ENCODE assay signal across 14 cellular contexts in genomic region chr12:120563495-120563894, GRCh38.
"Had no signal": no experiment of that assay in that cellular context is flagged by ENCODE, and none has a peak within 500 bp of the region (broad histone marks: within the 10 kb centered on the region; RNA-seq: fewer than 3 reads in every experiment).

No MANE protein-coding gene starts in this region.

- H3K27ac Mint-ChIP-seq: neural progenitor cell, WTC11 had no signal

- H3K4me1 ChIP-seq: lower lobe of right lung, neural progenitor cell had no signal

- H3K27me3 ChIP-seq: adrenal gland, cardiac muscle cell, neural progenitor cell had no signal

- ATAC-seq: activated CD8-positive, alpha-beta T cell treated with anti-CD3 and anti-CD28 coated beads for 36 hours; lower lobe of right lung; WTC11 had no signal

- H3K4me3 ChIP-seq: adrenal gland, cardiac muscle cell, lower lobe of right lung, neural progenitor cell had no signal

- H3K4me1 Mint-ChIP-seq: neural progenitor cell, WTC11 had no signal

- DNase-seq: activated CD4-positive, alpha-beta T cell treated with anti-CD3 and anti-CD28 coated beads for 4 hours; activated CD8-positive, alpha-beta T cell treated with anti-CD3 and anti-CD28 coated beads for 36 hours; activated gamma-delta T cell treated with Interleukin-2 at 50 U/mL for 16 hours; activated T-cell treated with anti-CD3 and anti-CD28 coated beads, Interleukin-2, amount 50 U/mL, for 48 hours; immature natural killer cell; lower lobe of right lung; midbrain; stimulated activated CD4-positive, alpha-beta T cell treated with anti-CD3 and anti-CD28 coated beads, Interleukin-2, amount 100 ng/mL, for 48 hours; stimulated activated naive CD4-positive, alpha-beta T cell; T-helper 2 cell had no signal

- H3K9me3 ChIP-seq: adrenal gland, lower lobe of right lung had no signal

- H3K4me3 Mint-ChIP-seq: activated CD8-positive, alpha-beta T cell treated with anti-CD3 and anti-CD28 coated beads for 36 hours; immature natural killer cell; neural progenitor cell; WTC11 had no signal

- H3K27ac ChIP-seq: lower lobe of right lung, neural progenitor cell had no signal

- H3K27me3 Mint-ChIP-seq: activated CD8-positive, alpha-beta T cell treated with anti-CD3 and anti-CD28 coated beads for 36 hours had no signal

- H3K9ac ChIP-seq: neural progenitor cell had no signal

- H3K9me3 Mint-ChIP-seq: activated CD8-positive, alpha-beta T cell treated with anti-CD3 and anti-CD28 coated beads for 36 hours; immature natural killer cell; neural progenitor cell; WTC11 had no signal
